In genomic region chr22:38755155-38755910, GRCh38 we compare ENCODE assay signal across 8 cellular contexts. TPM values are rescaled to one million over a fixed set of nuclear protein-coding genes. Genes with fewer than 3 reads are reported as not detected.
DNase-seq lines count a peak whose midpoint lies in the region; ATAC-seq and TF ChIP-seq lines count a peak whose summit lies in the region.

No MANE protein-coding gene starts in this region.

- H2AFZ ChIP-seq in PC-9, result 0 out of 2 replicates have a peak overlapping the region, but pooled peaks have one; percentile 1

- TSS peak; percentile 63 for BruUV-seq in PC-9 (replicated peaks; lab: Mats Ljungman, UMichigan)

- TF ChIP-seq CTCF in PC-9 (conservative IDR thresholded peaks at IDR 0.05), result no peak
- TF ChIP-seq CTCF in foreskin keratinocyte (conservative IDR thresholded peaks at IDR 0.05), result no peak
- TF ChIP-seq CTCF in nephron (IDR thresholded peaks at IDR 0.05; ENCODE audit: unreplicated experiment in 3 of 3), result no peak
- TF ChIP-seq CTCF in upper lobe of right lung (IDR thresholded peaks at IDR 0.05), result no peak

- H3K4me3 ChIP-seq in PC-9 (peak overlapping the region; percentile 89), upper lobe of right lung (peak overlapping the region; percentile 68)

- peaks cover 40% of the 10 kb centered on the region for H3F3A ChIP-seq in PC-9 (ENCODE audit: insufficient read depth, low read depth)

- H3K27me3 ChIP-seq in PC-9 (ENCODE audit: insufficient read depth, low read depth) (no peaks in the 10 kb centered on the region), foreskin keratinocyte (no peaks in the 10 kb centered on the region), upper lobe of right lung (no peaks in the 10 kb centered on the region)

- H3K4me1 Mint-ChIP-seq in activated CD4-positive, alpha-beta T cell treated with anti-CD3 and anti-CD28 coated beads for 36 hours, result peaks cover 63% of the 10 kb centered on the region
- H3K4me1 Mint-ChIP-seq in nephron, result peaks cover 53% of the 10 kb centered on the region

- H3K36me3 ChIP-seq in PC-9 (ENCODE audit: low read depth) (peaks cover 23% of the 10 kb centered on the region), upper lobe of right lung (peaks cover 30% of the 10 kb centered on the region)

- H3K9me3 ChIP-seq in PC-9 (ENCODE audit: insufficient read depth, low read depth) (no peaks in the 10 kb centered on the region), upper lobe of right lung (no peaks in the 10 kb centered on the region)

- H3K27ac Mint-ChIP-seq in activated CD4-positive, alpha-beta T cell treated with anti-CD3 and anti-CD28 coated beads for 36 hours, result peak overlapping the region; percentile 94
- peak overlapping the region; percentile 68 to 93 (median 88) for H3K27ac Mint-ChIP-seq in nephron

- H3K4me2 ChIP-seq in PC-9, result peak overlapping the region; percentile 89

- no peaks in the 10 kb centered on the region for H4K20me1 ChIP-seq in PC-9 (ENCODE audit: insufficient read depth)

- H3K4me1 ChIP-seq in PC-9 (replicated peaks; ENCODE audit: insufficient read depth) (peaks cover 55% of the 10 kb centered on the region), foreskin keratinocyte (peaks cover 16% of the 10 kb centered on the region), upper lobe of right lung (peaks cover 34% of the 10 kb centered on the region)

- intact Hi-C loops in activated CD4-positive, alpha-beta T cell treated with anti-CD3 and anti-CD28 coated beads for 36 hours (cut with DNase I, micrococcal nuclease), result loop anchor here (1.0 to 10.0 kb wide), 11 partner anchors 37 to 1081 kb away; partner anchors contain the start of genes APOBEC3C (in 1 of the 2), CBX7 (in 1 of the 2), CBY1 (in 1 of the 2) and DNAL4 (in 1 of the 2)
- intact Hi-C loops in PC-9 (cut with micrococcal nuclease; ENCODE audit: unreplicated experiment) (loop anchor here (2.0 to 10.0 kb wide), 5 partner anchors 47 to 701 kb away; partner anchors contain the start of genes APOBEC3B, GTPBP1 and PICK1), upper lobe of right lung (cut with DNase I) (no loop called here)

- H3K27ac ChIP-seq in PC-9 (peak overlapping the region; percentile 87), foreskin keratinocyte (peak overlapping the region; percentile 38), upper lobe of right lung (peak overlapping the region; percentile 97)

- POLR2A ChIA-PET in activated CD4-positive, alpha-beta T cell treated with anti-CD3 and anti-CD28 coated beads for 36 hours (lab: Charles Lee), result interaction anchor here (1.2 kb wide), 2 partner anchors 8 to 49 kb away, joined by 3 to 4 read pairs; no protein-coding TSS in a partner anchor
- POLR2A ChIA-PET in PC-9 (lab: Charles Lee; ENCODE audit: unreplicated experiment), result interaction anchor here (0.7 kb wide), 1 partner anchor 399 kb away, joined by 3 read pairs; no protein-coding TSS in a partner anchor

- DNase-seq in activated CD4-positive, alpha-beta T cell treated with anti-CD3 and anti-CD28 coated beads for 36 hours, result peak; percentile 77
- no peak for DNase-seq in activated CD4-positive, alpha-beta T cell treated with anti-CD3 and anti-CD28 coated beads for 1 hour
- DNase-seq in PC-9 (peak; percentile 85 to 97), foreskin keratinocyte (peak in 1 of 2 donors; percentile 14), upper lobe of right lung (peak; percentile 98)
- peak; percentile 39 for DNase-seq in activated naive CD4-positive, alpha-beta T cell treated with anti-CD3 and anti-CD28 coated beads, Interleukin-2, amount 50 U/mL, for 16 hours

- H3K4me3 Mint-ChIP-seq in activated CD4-positive, alpha-beta T cell treated with anti-CD3 and anti-CD28 coated beads for 36 hours, result peak overlapping the region; percentile 92
- peak overlapping the region; percentile 90 to 94 (median 90) for H3K4me3 Mint-ChIP-seq in nephron

- H3K27me3 Mint-ChIP-seq in activated CD4-positive, alpha-beta T cell treated with anti-CD3 and anti-CD28 coated beads for 36 hours, result no peaks in the 10 kb centered on the region
- H3K27me3 Mint-ChIP-seq in nephron (ENCODE audit: low read depth), result peaks cover 9% of the 10 kb centered on the region

- CTCF ChIA-PET in activated CD4-positive, alpha-beta T cell treated with anti-CD3 and anti-CD28 coated beads for 36 hours (lab: Charles Lee), result interaction anchor here (1.4 kb wide), 1 partner anchor 115 kb away, joined by 5 read pairs; no protein-coding TSS in a partner anchor
- CTCF ChIA-PET in PC-9 (lab: Charles Lee), result interaction anchor here (0.9 kb wide), 1 partner anchor 11 kb away, joined by 20 read pairs; no protein-coding TSS in a partner anchor

- H3K36me3 Mint-ChIP-seq in activated CD4-positive, alpha-beta T cell treated with anti-CD3 and anti-CD28 coated beads for 36 hours (ENCODE audit: low read depth), result peaks cover 37% of the 10 kb centered on the region
- peaks cover 12% of the 10 kb centered on the region for H3K36me3 Mint-ChIP-seq in nephron (ENCODE audit: low read depth)

- ATAC-seq in activated CD4-positive, alpha-beta T cell treated with anti-CD3 and anti-CD28 coated beads for 36 hours, result peak; percentile 6
- ATAC-seq in HG02885 (IDR thresholded peaks at IDR 0.05; ENCODE audit: poor library complexity, unreplicated experiment), result peak; percentile 33
- no peak for ATAC-seq in foreskin keratinocyte
- peak; percentile 87 for ATAC-seq in upper lobe of right lung

- peaks cover 38% of the 10 kb centered on the region for H3K79me2 ChIP-seq in PC-9 (ENCODE audit: low read depth)

- H3K9me2 ChIP-seq in PC-9 (ENCODE audit: insufficient read depth), result no peaks in the 10 kb centered on the region

- H3K9me3 Mint-ChIP-seq in activated CD4-positive, alpha-beta T cell treated with anti-CD3 and anti-CD28 coated beads for 36 hours (ENCODE audit: low read depth), result no peaks in the 10 kb centered on the region
- H3K9me3 Mint-ChIP-seq in nephron, result no peaks in the 10 kb centered on the region

RNA-seq across cellular contexts. Expression of gene SUN2, which starts 0.5 kb away (rescaled TPM):
- total RNA-seq in activated CD4-positive, alpha-beta T cell treated with anti-CD3 and anti-CD28 coated beads for 36 hours, result 100 to 1,000 TPM in 1 of 2 experiments, 10 to 100 TPM in 1; 87.2 to 102 TPM
- total RNA-seq in PC-9 (2021), result 169 and 220 TPM in 2 replicates
- total RNA-seq in foreskin keratinocyte, result 47.7 and 48.4 TPM in 2 replicates
- 29.9 and 33.0 TPM in 2 replicates for polyA plus RNA-seq in foreskin keratinocyte
- 242 TPM for total RNA-seq in upper lobe of right lung

RNA-seq across cellular contexts. Expression of gene DNAL4, which starts 38.6 kb away (rescaled TPM):
- total RNA-seq in activated CD4-positive, alpha-beta T cell treated with anti-CD3 and anti-CD28 coated beads for 36 hours, result 1 to 10 TPM; 7.4 to 8.0 TPM
- total RNA-seq in PC-9 (2021), result 50.3 and 53.0 TPM in 2 replicates
- total RNA-seq in foreskin keratinocyte, result 14.0 and 16.3 TPM in 2 replicates
- polyA plus RNA-seq in foreskin keratinocyte, result 16.7 and 18.8 TPM in 2 replicates
- total RNA-seq in upper lobe of right lung, result 16.0 TPM

RNA-seq across cellular contexts. Expression of gene GTPBP1, which starts 49.6 kb away (rescaled TPM):
- total RNA-seq in activated CD4-positive, alpha-beta T cell treated with anti-CD3 and anti-CD28 coated beads for 36 hours, result 10 to 100 TPM; 88.6 to 92.8 TPM
- total RNA-seq in PC-9 (2021), result 79.3 and 94.7 TPM in 2 replicates
- total RNA-seq in foreskin keratinocyte, result 27.5 and 33.2 TPM in 2 replicates
- 13.1 and 13.5 TPM in 2 replicates for polyA plus RNA-seq in foreskin keratinocyte
- total RNA-seq in upper lobe of right lung, result 72.5 TPM

RNA-seq across cellular contexts. Expression of gene JOSD1, which starts 54.6 kb away (rescaled TPM):
- total RNA-seq in activated CD4-positive, alpha-beta T cell treated with anti-CD3 and anti-CD28 coated beads for 36 hours, result 10 to 100 TPM; 68.0 to 77.7 TPM
- 102 and 110 TPM in 2 replicates for total RNA-seq in PC-9 (2021)
- 52.3 and 55.9 TPM in 2 replicates for total RNA-seq in foreskin keratinocyte
- polyA plus RNA-seq in foreskin keratinocyte, result 30.6 and 32.4 TPM in 2 replicates
- total RNA-seq in upper lobe of right lung, result 52.1 TPM

Comparison
In these comparisons a context has a peak if more than half of its experiments do, and no peak if none do; other contexts are left out.
1. H3K27ac ChIP-seq: peak in every context shown above with its lines; median percentile 97 in upper lobe of right lung; 87 in PC-9; 38 in foreskin keratinocyte.